8 cellular contexts compared by ENCODE assay signal in genomic region chr13:28718538-28719226, GRCh38. TPM values are rescaled to one million over a fixed set of nuclear protein-coding genes. Genes with fewer than 3 reads are reported as not detected.
DNase-seq lines count a peak whose midpoint lies in the region; TF ChIP-seq lines count a peak whose summit lies in the region.

Gene SLC46A3 (minus strand): TSS chr13:28718970. CDS start chr13:28717998, 972 bp downstream.

- in situ Hi-C loops in transverse colon (cut with MboI; ENCODE audit: low pct_ligation_motif_present in 1 of 4, low pct_unique_long_range_greater_than_20kb in 1 of 4, low sequenced_read_pairs in 3 of 4): no loop called here

- no peaks in the 10 kb centered on the region for H3K27me3 ChIP-seq in adipocyte (replicated peaks; ENCODE audit: control insufficient read depth, insufficient read depth, low read length)
- no peaks in the 10 kb centered on the region for H3K27me3 ChIP-seq in cardiac muscle cell
- no peaks in the 10 kb centered on the region for H3K27me3 ChIP-seq in transverse colon

- no peak for TF ChIP-seq CTCF in HFF-Myc (IDR thresholded peaks at IDR 0.05; ENCODE audit: low read depth, low read length, missing control alignments)
- TF ChIP-seq CTCF in NB4 (IDR thresholded peaks at IDR 0.05; ENCODE audit: low read depth, low read length): no peak
- TF ChIP-seq CTCF in cardiac muscle cell (IDR thresholded peaks at IDR 0.05; ENCODE audit: low read depth, low read length): no peak
- TF ChIP-seq CTCF in transverse colon (IDR thresholded peaks at IDR 0.05): peak in 2 of 5 experiments; percentile 14 to 44

- WGBS in transverse colon (ENCODE audit: low coverage in 1 of 2), 2 donors: 1% methylated on average over 47 of the region's 79 CpGs; no CpG with 5 or more reads in 1 of the 2 donors

- intact Hi-C loops in transverse colon (cut with DNase I; ENCODE audit: low total_unique reads): loop anchor here (2.0 kb wide), 1 partner anchor 62 kb away; no protein-coding TSS in a partner anchor

- no peaks in the 10 kb centered on the region for H3K9me3 ChIP-seq in adipocyte (ENCODE audit: control insufficient read depth, low read length)
- no peaks in the 10 kb centered on the region for H3K9me3 ChIP-seq in cardiac muscle cell (ENCODE audit: low read depth)
- no peaks in the 10 kb centered on the region for H3K9me3 ChIP-seq in transverse colon

- H3K36me3 ChIP-seq in adipocyte (ENCODE audit: control insufficient read depth, insufficient read depth, low read length, severe bottlenecking): no peaks in the 10 kb centered on the region
- no peaks in the 10 kb centered on the region for H3K36me3 ChIP-seq in cardiac muscle cell
- no peaks in the 10 kb centered on the region for H3K36me3 ChIP-seq in transverse colon

- H3K9ac ChIP-seq in adipocyte (ENCODE audit: low read length): peak within 1 kb of the TSS; percentile 82

- H3K27ac ChIP-seq in cardiac muscle cell (peak within 1 kb of the TSS; percentile 74), transverse colon (peak within 1 kb of the TSS; percentile 92 to 98 (median 92))

- peaks cover 25% of the 10 kb centered on the region for H3K4me1 ChIP-seq in adipocyte (ENCODE audit: control insufficient read depth, insufficient read depth, low read length)
- peaks cover 5% of the 10 kb centered on the region for H3K4me1 ChIP-seq in cardiac muscle cell (ENCODE audit: low read depth)
- peaks cover 0 to 31% (median 18%) of the 10 kb centered on the region in 4 donors for H3K4me1 ChIP-seq in transverse colon

- TF ChIP-seq EP300 in transverse colon (IDR thresholded peaks at IDR 0.05; ENCODE audit: low read depth): no peak

- TF ChIP-seq POLR2A in GM10847 (IDR thresholded peaks at IDR 0.05; ENCODE audit: extremely low read depth, insufficient read length): peak; percentile 43
- TF ChIP-seq POLR2A in NB4 (IDR thresholded peaks at IDR 0.05; ENCODE audit: extremely low read depth, insufficient read length): no peak
- peak; percentile 88 for TF ChIP-seq POLR2A in transverse colon (IDR thresholded peaks at IDR 0.05)

- peak within 1 kb of the TSS; percentile 62 for H3K4me3 ChIP-seq in HFF-Myc (replicated peaks; ENCODE audit: low read depth, low read length)
- peak within 1 kb of the TSS; percentile 69 for H3K4me3 ChIP-seq in NB4 (ENCODE audit: low read depth, low read length)
- peak within 1 kb of the TSS; percentile 87 for H3K4me3 ChIP-seq in adipocyte (ENCODE audit: low read length)
- H3K4me3 ChIP-seq in cardiac muscle cell: peak within 1 kb of the TSS; percentile 64
- H3K4me3 ChIP-seq in transverse colon: peak within 1 kb of the TSS; percentile 41 to 88 (median 63)

- DNase-seq in HFF-Myc (ENCODE audit: extremely low read depth, low read depth) (peak; percentile 75), NB4 (ENCODE audit: low read depth) (peak; percentile 95), SW480 (ENCODE audit: low spot score) (peak; percentile 95), adipocyte (ENCODE audit: low read depth) (peak; percentile 98), cardiac muscle cell (ENCODE audit: low read depth in 1 of 2, low spot score in 1 of 2) (peak; percentile 97 to 99), pons (ENCODE audit: low spot score) (peak; percentile 96), transverse colon (peak; percentile 99)

RNA-seq across cellular contexts. Expression of gene SLC46A3, which starts in this region (rescaled TPM):
- total RNA-seq in cardiac muscle cell (11.6 and 12.6 TPM in 2 replicates), transverse colon (10 to 100 TPM in 3 of 4 donors, 1 to 10 TPM in 1; 6.4 to 65.8 (median 46.5) TPM)
- 9.8 and 10.3 TPM in 2 replicates for polyA plus RNA-seq in cardiac muscle cell

Comparison
In these comparisons a context has a peak if more than half of its experiments do, and no peak if none do; other contexts are left out.
1. Peak in every context shown above with its lines: DNase-seq, H3K4me3 ChIP-seq and H3K27ac ChIP-seq.